In genomic region chr12:31737345-31737744, GRCh38 we compare ENCODE assay signal across 16 cellular contexts. TPM values are rescaled to one million over a fixed set of nuclear protein-coding genes. Genes with fewer than 3 reads are reported as not detected.
A peak's percentile ranks its signal among the peaks of the same experiment; 100 is the strongest.
DNase-seq lines count a peak whose midpoint lies in the region; ATAC-seq lines count a peak whose summit lies in the region.
"Had no signal": no experiment of that assay in that cellular context is flagged by ENCODE, and none has a peak within 500 bp of the region (broad histone marks: within the 10 kb centered on the region; RNA-seq: fewer than 3 reads in every experiment).

No MANE protein-coding gene starts in this region.

- H3K4me1 ChIP-seq in CD4-positive, alpha-beta memory T cell (ENCODE audit: insufficient read depth, low read length) = peaks cover 62% of the 10 kb centered on the region

- intact Hi-C loops in CD4-positive, alpha-beta memory T cell (cut with micrococcal nuclease) = no loop called here

- H3K9me3 ChIP-seq in CD4-positive, alpha-beta memory T cell (ENCODE audit: control insufficient read depth in 1 of 2, low read length in 2 of 2) = no peaks in the 10 kb centered on the region
- no peaks in the 10 kb centered on the region for H3K9me3 ChIP-seq in T-helper 17 cell (ENCODE audit: control insufficient read depth, low read length, poor library complexity, severe bottlenecking)
- H3K9me3 ChIP-seq: BLaER1, Peyer's patch had no signal

- no peak overlapping the region for H3K4me3 Mint-ChIP-seq in T-helper 1 cell treated with Interleukin-12 subunit alpha and Interleukin-12 subunit beta and Interleukin-4 antibody, amounts not matched to agents 30 μg/mL and 1 μg/mL, for 36 hours
- H3K4me3 Mint-ChIP-seq in CD4-positive, alpha-beta memory T cell = peak overlapping the region in 1 of 8 donors; percentile 44
- no peak overlapping the region for H3K4me3 Mint-ChIP-seq in T-helper 17 cell
- H3K4me3 Mint-ChIP-seq in naive thymus-derived CD8-positive, alpha-beta T cell = peak overlapping the region in 5 of 10 donors; percentile 12 to 67 (median 33)

- peaks cover 12% of the 10 kb centered on the region for H3K36me3 Mint-ChIP-seq in T-helper 1 cell treated with Interleukin-12 subunit alpha and Interleukin-12 subunit beta and Interleukin-4 antibody, amounts not matched to agents 30 μg/mL and 1 μg/mL, for 36 hours (ENCODE audit: low read depth)
- H3K36me3 Mint-ChIP-seq in CD4-positive, alpha-beta memory T cell = peaks cover 0 to 5% of the 10 kb centered on the region in 2 donors
- H3K36me3 Mint-ChIP-seq in T-helper 17 cell (ENCODE audit: low read depth) = no peaks in the 10 kb centered on the region
- no peaks in the 10 kb centered on the region for H3K36me3 Mint-ChIP-seq in naive thymus-derived CD8-positive, alpha-beta T cell

- H3K9me3 Mint-ChIP-seq in T-helper 1 cell treated with Interleukin-12 subunit alpha and Interleukin-12 subunit beta and Interleukin-4 antibody, amounts not matched to agents 30 μg/mL and 1 μg/mL, for 36 hours = peaks cover 16% of the 10 kb centered on the region
- peaks cover 0 to 4% (median 0%) of the 10 kb centered on the region in 8 donors for H3K9me3 Mint-ChIP-seq in CD4-positive, alpha-beta memory T cell
- no peaks in the 10 kb centered on the region for H3K9me3 Mint-ChIP-seq in naive thymus-derived CD8-positive, alpha-beta T cell

- H3K27me3 Mint-ChIP-seq in T-helper 1 cell treated with Interleukin-12 subunit alpha and Interleukin-12 subunit beta and Interleukin-4 antibody, amounts not matched to agents 30 μg/mL and 1 μg/mL, for 36 hours (ENCODE audit: low read depth) = no peaks in the 10 kb centered on the region
- no peaks in the 10 kb centered on the region for H3K27me3 Mint-ChIP-seq in CD4-positive, alpha-beta memory T cell
- no peaks in the 10 kb centered on the region for H3K27me3 Mint-ChIP-seq in T-helper 17 cell
- no peaks in the 10 kb centered on the region for H3K27me3 Mint-ChIP-seq in naive thymus-derived CD8-positive, alpha-beta T cell

- H3K36me3 ChIP-seq in CD4-positive, alpha-beta memory T cell (ENCODE audit: insufficient read depth, low read length) = no peaks in the 10 kb centered on the region
- H3K36me3 ChIP-seq: BLaER1, heart right ventricle, Peyer's patch had no signal

- peak overlapping the region; percentile 29 for H3K27ac Mint-ChIP-seq in T-helper 1 cell treated with Interleukin-12 subunit alpha and Interleukin-12 subunit beta and Interleukin-4 antibody, amounts not matched to agents 30 μg/mL and 1 μg/mL, for 36 hours
- H3K27ac Mint-ChIP-seq in CD4-positive, alpha-beta memory T cell = peak overlapping the region; percentile 90 to 98 (median 94)
- peak overlapping the region; percentile 29 for H3K27ac Mint-ChIP-seq in T-helper 17 cell
- H3K27ac Mint-ChIP-seq in naive thymus-derived CD8-positive, alpha-beta T cell = peak overlapping the region; percentile 74 to 97 (median 94)

- H3K27me3 ChIP-seq in CD4-positive, alpha-beta memory T cell (ENCODE audit: insufficient read depth, low read length) = no peaks in the 10 kb centered on the region
- H3K27me3 ChIP-seq: BLaER1, heart right ventricle, Peyer's patch had no signal

- POLR2A ChIA-PET in CD4-positive, alpha-beta memory T cell (lab: Charles Lee; ENCODE audit: partially characterized antibody) = interaction anchor here (2.1 kb wide), 1 partner anchor 8 kb away, joined by 13 read pairs; the partner anchor contains the start of gene AMN1
- POLR2A ChIA-PET in naive thymus-derived CD8-positive, alpha-beta T cell (lab: Charles Lee) = interaction anchor here (0.8 to 2.5 kb wide), 5 partner anchors 8 to 222 kb away, joined by 3 to 13 read pairs (median 4); partner anchors contain the start of genes AMN1 and RESF1

- no peak overlapping the region for H3K4me3 ChIP-seq in CD4-positive, alpha-beta memory T cell (ENCODE audit: low read length in 2 of 2)
- H3K4me3 ChIP-seq: BLaER1, heart right ventricle, Peyer's patch had no signal

- H3K27ac ChIP-seq in CD4-positive, alpha-beta memory T cell (ENCODE audit: low read depth, low read length) = no peak overlapping the region
- H3K27ac ChIP-seq: BLaER1, heart right ventricle, Peyer's patch had no signal

- no peak for ATAC-seq in T-helper 17 cell
- ATAC-seq in naive thymus-derived CD8-positive, alpha-beta T cell = no peak
- ATAC-seq: heart right ventricle had no signal

- peaks cover 52% of the 10 kb centered on the region for H3K4me1 Mint-ChIP-seq in T-helper 1 cell treated with Interleukin-12 subunit alpha and Interleukin-12 subunit beta and Interleukin-4 antibody, amounts not matched to agents 30 μg/mL and 1 μg/mL, for 36 hours (ENCODE audit: low read depth)
- peaks cover 40 to 78% (median 58%) of the 10 kb centered on the region in 4 donors for H3K4me1 Mint-ChIP-seq in CD4-positive, alpha-beta memory T cell
- peaks cover 35% of the 10 kb centered on the region for H3K4me1 Mint-ChIP-seq in T-helper 17 cell
- peaks cover 24 to 73% (median 60%) of the 10 kb centered on the region in 4 donors for H3K4me1 Mint-ChIP-seq in naive thymus-derived CD8-positive, alpha-beta T cell

- CTCF ChIA-PET in CD4-positive, alpha-beta memory T cell (lab: Charles Lee; ENCODE audit: partially characterized antibody) = interaction anchor here (0.9 to 1.5 kb wide), 4 partner anchors 11 to 575 kb away, joined by 3 to 4 read pairs (median 3); no protein-coding TSS in a partner anchor

- DNase-seq in T-helper 1 cell = no peak
- no peak for DNase-seq in CD4-positive, alpha-beta memory T cell
- no peak for DNase-seq in T-helper 17 cell
- DNase-seq in naive thymus-derived CD8-positive, alpha-beta T cell = no peak
- no peak for DNase-seq in 8988T
- DNase-seq in anterior cingulate cortex (lab: John Stamatoyannopoulos, UW) = no peak
- no peak for DNase-seq in UCSD-AML1 (lab: John Stamatoyannopoulos, UW; ENCODE audit: unreplicated experiment)
- DNase-seq: activated CD4-positive, alpha-beta T cell treated with anti-CD3 and anti-CD28 coated beads for 4 hours; DMS79 treated with DMSO at 0.1 percent for 48 hours; heart right ventricle; NCI-H146; Peyer's patch; posterior cingulate gyrus; stimulated activated CD4-positive, alpha-beta T cell treated with anti-CD3 and anti-CD28 coated beads, Interleukin-4, amount 100 ng/mL, for 1 hour had no signal

RNA-seq across cellular contexts. Expression of gene AMN1, which starts 8.5 kb away (rescaled TPM):
- total RNA-seq in CD4-positive, alpha-beta memory T cell = 10 to 100 TPM; 15.3 to 18.4 TPM
- polyA plus RNA-seq in CD4-positive, alpha-beta memory T cell = 10 to 100 TPM in 1 of 2 donors, 1 to 10 TPM in 1; 9.6 to 14.4 TPM
- total RNA-seq in T-helper 17 cell = 1 to 10 TPM; 2.0 to 4.6 TPM
- 10 to 100 TPM; 13.4 to 16.6 TPM for total RNA-seq in naive thymus-derived CD8-positive, alpha-beta T cell
- polyA plus RNA-seq in naive thymus-derived CD8-positive, alpha-beta T cell = 10 to 100 TPM in 2 of 3 donors, 1 to 10 TPM in 1; 8.9 to 16.7 (median 12.8) TPM

Comparison
In these comparisons a context has a peak if more than half of its experiments do, and no peak if none do; other contexts are left out.
1. H3K27ac Mint-ChIP-seq: peak in every context shown above with its lines; median percentile 94 in CD4-positive, alpha-beta memory T cell; 94 in naive thymus-derived CD8-positive, alpha-beta T cell; 29 in T-helper 1 cell treated with Interleukin-12 subunit alpha and Interleukin-12 subunit beta and Interleukin-4 antibody, amounts not matched to agents 30 μg/mL and 1 μg/mL, for 36 hours; 29 in T-helper 17 cell.